Comparison of ENCODE assay signal across 17 cellular contexts in genomic region chr15:93865610-93866009, GRCh38.
A peak's percentile ranks its signal among the peaks of the same experiment; 100 is the strongest.
DNase-seq lines count a peak whose midpoint lies in the region; ATAC-seq and TF ChIP-seq lines count a peak whose summit lies in the region.
"Had no signal": no experiment of that assay in that cellular context is flagged by ENCODE, and none has a peak within 500 bp of the region (broad histone marks: within the 10 kb centered on the region; RNA-seq: fewer than 3 reads in every experiment).

No MANE protein-coding gene starts in this region.

- H3K27me3 ChIP-seq in right atrium auricular region (no peaks in the 10 kb centered on the region), gastroesophageal sphincter (no peaks in the 10 kb centered on the region), testis (no peaks in the 10 kb centered on the region), A673 (replicated peaks; ENCODE audit: insufficient read depth, low read depth, low read length, poor library complexity) (no peaks in the 10 kb centered on the region)
- H3K27me3 ChIP-seq: breast epithelium had no signal

- no TSS peak for BruUV-seq in A673 (replicated peaks; lab: Mats Ljungman, UMichigan)

- DNase-seq in Right ventricle myocardium superior = peak; percentile 46
- no peak for DNase-seq in right atrium auricular region (ENCODE audit: low spot score)
- peak; percentile 70 to 84 for DNase-seq in NCI-H524 (lab: John Stamatoyannopoulos, UW)
- DNase-seq in testis = no peak
- no peak for DNase-seq in effector CD4-positive, alpha-beta T cell
- DNase-seq in A673 (ENCODE audit: low spot score) = no peak
- DNase-seq: activated B cell treated with CpG ODN at 0.5 μM for 24 hours; CD4-positive, alpha-beta memory T cell; H7; SHP77; stimulated activated naive CD8-positive, alpha-beta T cell treated with anti-CD3 and anti-CD28 coated beads, Interleukin-15, amount 100 ng/mL, for 72 hours; T-helper 2 cell had no signal

- ATAC-seq in Right ventricle myocardium superior (ENCODE audit: poor library complexity) (peak; percentile 84), gastroesophageal sphincter (peak; percentile 57)
- no peak for ATAC-seq in activated T-helper 17 cell treated with anti-CD3 and anti-CD28 coated beads, Interleukin-2, amount 50 U/mL, for 72 hours (replicated peaks)
- ATAC-seq: A549; stimulated activated naive CD8-positive, alpha-beta T cell treated with anti-CD3 and anti-CD28 coated beads, Interleukin-15, amount 100 ng/mL, for 72 hours had no signal

- H3K4me1 Mint-ChIP-seq in activated T-helper 17 cell treated with anti-CD3 and anti-CD28 coated beads, Interleukin-2, amount 50 U/mL, for 72 hours = peaks cover 12% of the 10 kb centered on the region
- H3K4me1 Mint-ChIP-seq: activated B cell treated with CpG ODN at 0.5 μM for 24 hours had no signal

- H3K27ac ChIP-seq in right atrium auricular region (peak overlapping the region in 1 of 2 donors; percentile 1), gastroesophageal sphincter (peak overlapping the region in 1 of 4 donors; percentile 39), testis (no peak overlapping the region), A673 (ENCODE audit: low read depth, low read length, poor library complexity, severe bottlenecking) (no peak overlapping the region)
- H3K27ac ChIP-seq: A549 had no signal

- H3K4me1 ChIP-seq in right atrium auricular region = no peaks in the 10 kb centered on the region
- H3K4me1 ChIP-seq in gastroesophageal sphincter = no peaks in the 10 kb centered on the region
- H3K4me1 ChIP-seq in testis = no peaks in the 10 kb centered on the region
- no peaks in the 10 kb centered on the region for H3K4me1 ChIP-seq in A673 (ENCODE audit: insufficient read depth, low read length, poor library complexity, severe bottlenecking)
- H3K4me1 ChIP-seq: A549, breast epithelium had no signal

- no peak overlapping the region for H3K27ac Mint-ChIP-seq in activated T-helper 17 cell treated with anti-CD3 and anti-CD28 coated beads, Interleukin-2, amount 50 U/mL, for 72 hours
- H3K27ac Mint-ChIP-seq: activated B cell treated with CpG ODN at 0.5 μM for 24 hours; activated T-helper 2 cell treated with anti-CD3 and anti-CD28 coated beads, Interferon-gamma antibody, Interleukin-2, Interleukin-4, amounts not matched to agents 10 μg/mL and 5 μg/mL and 100 μg/mL, durations not matched to agents 14 hours and 24 hours and 36 hours; CD4-positive, alpha-beta memory T cell had no signal

- intact Hi-C loops in Right ventricle myocardium superior (cut with DNase I) = no loop called here
- intact Hi-C loops in testis (cut with DNase I; ENCODE audit: low total_unique reads) = loop anchor here (10.0 kb wide), 1 partner anchor 59 kb away; no protein-coding TSS in a partner anchor
- intact Hi-C loops in A673 (cut with micrococcal nuclease; ENCODE audit: unreplicated experiment) = no loop called here

- 66 to 100% methylated on average over 1 to 3 of the region's 3 CpGs for WGBS in gastroesophageal sphincter (ENCODE audit: low coverage in 1 of 2), 2 donors
- 75 to 82% methylated on average over 3 of the region's 3 CpGs for WGBS in testis, 2 donors

- no peak for TF ChIP-seq CTCF in right atrium auricular region (IDR thresholded peaks at IDR 0.05)
- no peak for TF ChIP-seq CTCF in gastroesophageal sphincter (IDR thresholded peaks at IDR 0.05)
- TF ChIP-seq CTCF in testis (IDR thresholded peaks at IDR 0.05) = no peak
- no peak for TF ChIP-seq CTCF in A673 (conservative IDR thresholded peaks at IDR 0.05; ENCODE audit: low read depth, low read length)

- H3K9me3 Mint-ChIP-seq in activated T-helper 17 cell treated with anti-CD3 and anti-CD28 coated beads, Interleukin-2, amount 50 U/mL, for 72 hours = no peaks in the 10 kb centered on the region
- H3K9me3 Mint-ChIP-seq: activated T-helper 2 cell treated with anti-CD3 and anti-CD28 coated beads, Interferon-gamma antibody, Interleukin-2, Interleukin-4, amounts not matched to agents 10 μg/mL and 5 μg/mL and 100 μg/mL, durations not matched to agents 14 hours and 24 hours and 36 hours; stimulated activated naive CD8-positive, alpha-beta T cell treated with anti-CD3 and anti-CD28 coated beads, Interleukin-15, amount 100 ng/mL, for 72 hours had no signal

- CTCF ChIA-PET in A673 (lab: Charles Lee) = no interaction called here

- TF ChIP-seq POLR2A in gastroesophageal sphincter (IDR thresholded peaks at IDR 0.05) (no peak), testis (IDR thresholded peaks at IDR 0.05) (no peak)

- H3K27me3 Mint-ChIP-seq in activated T-helper 17 cell treated with anti-CD3 and anti-CD28 coated beads, Interleukin-2, amount 50 U/mL, for 72 hours = peaks cover 9% of the 10 kb centered on the region
- H3K27me3 Mint-ChIP-seq: activated B cell treated with CpG ODN at 0.5 μM for 24 hours had no signal

- H3K4me3 ChIP-seq in right atrium auricular region (no peak overlapping the region), gastroesophageal sphincter (no peak overlapping the region), testis (no peak overlapping the region), A673 (ENCODE audit: low read depth, low read length, poor library complexity, severe bottlenecking) (no peak overlapping the region)
- H3K4me3 ChIP-seq: A549, breast epithelium had no signal

- H3K4me3 Mint-ChIP-seq in activated T-helper 17 cell treated with anti-CD3 and anti-CD28 coated beads, Interleukin-2, amount 50 U/mL, for 72 hours = no peak overlapping the region
- H3K4me3 Mint-ChIP-seq: activated B cell treated with CpG ODN at 0.5 μM for 24 hours; CD4-positive, alpha-beta memory T cell; stimulated activated naive CD8-positive, alpha-beta T cell treated with anti-CD3 and anti-CD28 coated beads, Interleukin-15, amount 100 ng/mL, for 72 hours had no signal

- POLR2A ChIA-PET in A673 (lab: Charles Lee; ENCODE audit: low non-redundant PET) = no interaction called here

- no peaks in the 10 kb centered on the region for H3K36me3 ChIP-seq in right atrium auricular region
- no peaks in the 10 kb centered on the region for H3K36me3 ChIP-seq in gastroesophageal sphincter
- no peaks in the 10 kb centered on the region for H3K36me3 ChIP-seq in testis (ENCODE audit: low read depth, missing control alignments)
- no peaks in the 10 kb centered on the region for H3K36me3 ChIP-seq in A673 (ENCODE audit: insufficient read depth, low read length, poor library complexity, severe bottlenecking)
- H3K36me3 ChIP-seq: breast epithelium had no signal

- H3K36me3 Mint-ChIP-seq in activated T-helper 17 cell treated with anti-CD3 and anti-CD28 coated beads, Interleukin-2, amount 50 U/mL, for 72 hours (ENCODE audit: low read depth) = no peaks in the 10 kb centered on the region
- H3K36me3 Mint-ChIP-seq: CD4-positive, alpha-beta memory T cell had no signal

- TF ChIP-seq EP300 in gastroesophageal sphincter (IDR thresholded peaks at IDR 0.05) = no peak

- no peaks in the 10 kb centered on the region for H3K9me3 ChIP-seq in right atrium auricular region
- H3K9me3 ChIP-seq in gastroesophageal sphincter = no peaks in the 10 kb centered on the region
- H3K9me3 ChIP-seq in testis = no peaks in the 10 kb centered on the region
- no peaks in the 10 kb centered on the region for H3K9me3 ChIP-seq in A673 (ENCODE audit: low read depth, low read length, poor library complexity, severe bottlenecking)
- H3K9me3 ChIP-seq: A549, breast epithelium had no signal

Comparison
In these comparisons a context has a peak if more than half of its experiments do, and no peak if none do; other contexts are left out.
1. DNase-seq: peak in Right ventricle myocardium superior (single experiment) and NCI-H524 (2 of 2); none in right atrium auricular region (single experiment), testis (single experiment), effector CD4-positive, alpha-beta T cell (single experiment) and A673 (single experiment).